Comparison of ENCODE assay signal across 27 cellular contexts in genomic region chr11:58867556-58867955, GRCh38. TPM values are rescaled to one million over a fixed set of nuclear protein-coding genes. Genes with fewer than 3 reads are reported as not detected.
"Had no signal": no experiment of that assay in that cellular context is flagged by ENCODE, and none has a peak within 500 bp of the region (broad histone marks: within the 10 kb centered on the region; RNA-seq: fewer than 3 reads in every experiment).

No MANE protein-coding gene starts in this region.

- H3K4me3 ChIP-seq: dorsolateral prefrontal cortex, gastroesophageal sphincter, heart right ventricle, right atrium auricular region, skin epidermis, tibial artery had no signal

- H3K36me3 ChIP-seq: gastroesophageal sphincter, heart right ventricle, right atrium auricular region, tibial artery had no signal

- ATAC-seq: activated CD8-positive, alpha-beta T cell treated with anti-CD3 and anti-CD28 coated beads for 36 hours; gastroesophageal sphincter; heart right ventricle; left ventricle myocardium superior; stimulated activated naive CD8-positive, alpha-beta T cell treated with anti-CD3 and anti-CD28 coated beads, Interleukin-15, Interleukin-2, amounts not matched to agents 100 U/mL and 50 U/mL, for 24 hours; WTC11 had no signal

- H3K27ac Mint-ChIP-seq: activated CD8-positive, alpha-beta T cell treated with anti-CD3 and anti-CD28 coated beads for 36 hours; activated naive CD8-positive, alpha-beta T cell treated with anti-CD3 and anti-CD28 coated beads, Interleukin-2, amount 10 ng/mL, durations not matched to agents 7 days and 5 days; activated T-helper 2 cell treated with anti-CD3 and anti-CD28 coated beads, Interferon-gamma antibody, Interleukin-2, Interleukin-4, amounts not matched to agents 10 μg/mL and 5 μg/mL and 100 μg/mL, durations not matched to agents 14 hours and 24 hours and 36 hours; immature natural killer cell; memory B cell; naive B cell; WTC11 had no signal

- H3K27me3 ChIP-seq: dorsolateral prefrontal cortex, gastroesophageal sphincter, heart right ventricle, right atrium auricular region, tibial artery had no signal

- H3K9me3 Mint-ChIP-seq: activated naive CD8-positive, alpha-beta T cell treated with anti-CD3 and anti-CD28 coated beads, Interleukin-2, amount 10 ng/mL, durations not matched to agents 7 days and 5 days; activated T-helper 2 cell treated with anti-CD3 and anti-CD28 coated beads, Interferon-gamma antibody, Interleukin-2, Interleukin-4, amounts not matched to agents 10 μg/mL and 5 μg/mL and 100 μg/mL, durations not matched to agents 14 hours and 24 hours and 36 hours had no signal

- H3K4me1 ChIP-seq: gastroesophageal sphincter, heart right ventricle, right atrium auricular region, tibial artery had no signal

- H3K36me3 Mint-ChIP-seq: activated naive CD8-positive, alpha-beta T cell treated with anti-CD3 and anti-CD28 coated beads, Interleukin-2, amount 10 ng/mL, durations not matched to agents 7 days and 5 days; immature natural killer cell; memory B cell had no signal

- H3K9me3 ChIP-seq: right atrium auricular region, tibial artery had no signal

- FAIRE-seq: TTC549 had no signal

- H3K27ac ChIP-seq: dorsolateral prefrontal cortex, gastroesophageal sphincter, heart right ventricle, right atrium auricular region, skin epidermis, tibial artery had no signal

- H3K4me3 Mint-ChIP-seq: activated CD8-positive, alpha-beta T cell treated with anti-CD3 and anti-CD28 coated beads for 36 hours; activated naive CD8-positive, alpha-beta T cell treated with anti-CD3 and anti-CD28 coated beads, Interleukin-2, amount 10 ng/mL, durations not matched to agents 7 days and 5 days; immature natural killer cell; memory B cell; naive B cell; neural crest cell; WTC11 had no signal

- H3K4me1 Mint-ChIP-seq: activated naive CD8-positive, alpha-beta T cell treated with anti-CD3 and anti-CD28 coated beads, Interleukin-2, amount 10 ng/mL, durations not matched to agents 7 days and 5 days; immature natural killer cell; naive B cell; neural crest cell; WTC11 had no signal

- H3K27me3 Mint-ChIP-seq: activated naive CD8-positive, alpha-beta T cell treated with anti-CD3 and anti-CD28 coated beads, Interleukin-2, amount 10 ng/mL, durations not matched to agents 7 days and 5 days had no signal

- DNase-seq: activated CD4-positive, alpha-beta T cell treated with anti-CD3 and anti-CD28 coated beads for 48 hours; activated CD8-positive, alpha-beta T cell treated with anti-CD3 and anti-CD28 coated beads for 36 hours; activated naive CD4-positive, alpha-beta T cell treated with Interleukin-2 at 50 U/mL for 16 hours; activated naive CD8-positive, alpha-beta T cell treated with anti-CD3 and anti-CD28 coated beads, Interleukin-2, amount 10 ng/mL, durations not matched to agents 7 days and 5 days; activated T-cell treated with anti-CD3 and anti-CD28 coated beads, Interleukin-2, amount 50 U/mL, for 1 hour; amygdala; caudate nucleus; dorsolateral prefrontal cortex; erythroblast; heart right ventricle; immature natural killer cell; left ventricle myocardium superior; naive B cell; stimulated activated naive CD8-positive, alpha-beta T cell treated with anti-CD3 and anti-CD28 coated beads, Interleukin-15, Interleukin-2, amounts not matched to agents 100 U/mL and 50 U/mL, for 24 hours; substantia nigra; T-helper 2 cell; tibial artery had no signal

RNA-seq across cellular contexts. Expression of gene GLYATL2, which starts 23.1 kb away (rescaled TPM):
- total RNA-seq: activated CD8-positive, alpha-beta T cell treated with anti-CD3 and anti-CD28 coated beads for 36 hours; activated naive CD8-positive, alpha-beta T cell treated with anti-CD3 and anti-CD28 coated beads, Interleukin-2, amount 10 ng/mL, durations not matched to agents 7 days and 5 days; activated T-helper 2 cell treated with anti-CD3 and anti-CD28 coated beads, Interferon-gamma antibody, Interleukin-2, Interleukin-4, amounts not matched to agents 10 μg/mL and 5 μg/mL and 100 μg/mL, durations not matched to agents 14 hours and 24 hours and 36 hours; omental fat pad; posterior vena cava had no signal
